ENCODE assay signal across 8 cellular contexts in the genomic region with DNA sequence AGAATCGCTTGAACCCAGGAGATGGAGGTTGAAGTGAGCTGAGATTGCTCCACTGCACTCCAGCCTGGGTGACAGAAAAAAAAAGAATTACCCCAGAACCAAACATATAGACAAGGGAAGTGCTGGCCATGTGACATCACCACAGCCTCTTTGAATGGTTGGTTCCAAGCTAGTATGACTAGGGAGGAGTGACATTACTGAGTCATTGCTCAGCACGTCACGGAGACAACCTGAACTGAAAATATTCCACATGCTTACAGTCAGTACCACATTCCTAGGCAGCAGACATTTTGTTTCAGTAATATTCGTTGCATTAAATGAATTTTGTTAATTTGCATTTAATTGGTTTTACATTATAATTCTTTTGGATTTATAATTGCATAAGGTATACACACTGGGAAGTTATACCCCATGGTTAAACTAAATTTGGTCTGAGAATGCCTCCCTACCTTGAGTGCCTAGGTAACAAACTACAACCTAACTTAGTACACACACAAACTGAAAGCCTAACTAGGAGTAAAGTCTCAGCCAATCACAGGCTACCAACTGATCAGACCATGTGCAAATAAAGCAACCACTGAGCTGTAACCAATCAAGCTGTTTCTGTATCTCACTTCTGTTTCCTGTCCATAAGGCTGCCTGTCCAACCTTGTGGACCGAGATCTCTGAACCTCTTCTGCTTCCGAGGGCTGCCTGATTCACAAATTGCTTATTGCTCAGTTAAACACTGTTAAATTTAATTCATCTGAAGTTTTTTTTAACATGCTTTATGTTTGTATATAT.
DNase-seq lines count a peak whose midpoint lies in the region; ATAC-seq and TF ChIP-seq lines count a peak whose summit lies in the region.

No MANE protein-coding gene starts in this region.

- intact Hi-C loops in OCI-LY7 (cut with micrococcal nuclease; ENCODE audit: unreplicated experiment): no loop called here

- H3K4me3 ChIP-seq in OCI-LY7 (ENCODE audit: low read depth, low read length, poor library complexity, severe bottlenecking) (no peak overlapping the region), skeletal muscle tissue (ENCODE audit: low read length in 3 of 3) (no peak overlapping the region)

- no peak overlapping the region for H3K4me3 Mint-ChIP-seq in T-cell

- H3K36me3 ChIP-seq in OCI-LY7 (ENCODE audit: insufficient read depth, low read length): no peaks in the 10 kb centered on the region
- H3K36me3 ChIP-seq in skeletal muscle tissue (ENCODE audit: control insufficient read depth in 3 of 3, insufficient read depth in 3 of 3, low read length in 3 of 3): no peaks in the 10 kb centered on the region

- H3K4me1 Mint-ChIP-seq in T-cell: peaks cover 8 to 12% (median 11%) of the 10 kb centered on the region in 3 donors

- peak; percentile 83 for ATAC-seq in GM19043 (IDR thresholded peaks at IDR 0.05; ENCODE audit: low read depth, unreplicated experiment)
- peak; percentile 85 for ATAC-seq in HG02798 (IDR thresholded peaks at IDR 0.05; ENCODE audit: poor library complexity, unreplicated experiment)
- ATAC-seq in T-cell (replicated peaks in 1 of 4): no peak

- H3K9ac ChIP-seq in skeletal muscle tissue (ENCODE audit: low read depth in 1 of 3, low read length in 3 of 3): no peak overlapping the region

- H3K27me3 Mint-ChIP-seq in T-cell: peaks cover 1 to 4% of the 10 kb centered on the region in 2 donors

- no peaks in the 10 kb centered on the region for H3K79me2 ChIP-seq in OCI-LY7 (ENCODE audit: insufficient read depth, low read depth, low read length)

- DNase-seq in OCI-LY7 (ENCODE audit: low spot score) (peak; percentile 26), ureter (ENCODE audit: low spot score) (no peak), medulla oblongata (ENCODE audit: extremely low spot score) (no peak), mesenteric fat pad (ENCODE audit: low spot score) (no peak), T-cell (no peak)

- no peaks in the 10 kb centered on the region for H4K20me1 ChIP-seq in OCI-LY7 (ENCODE audit: insufficient read depth, low read length)

- CTCF ChIA-PET in OCI-LY7 (lab: Charles Lee; ENCODE audit: unreplicated experiment): no interaction called here
- CTCF ChIA-PET in T-cell (lab: Charles Lee): no interaction called here

- POLR2A ChIA-PET in OCI-LY7 (lab: Charles Lee): no interaction called here
- POLR2A ChIA-PET in T-cell (lab: Charles Lee): no interaction called here

- H2AFZ ChIP-seq in OCI-LY7 (ENCODE audit: low read length): peak overlapping the region; percentile 62; the same call in 1 of the 2 replicates

- H3K27ac ChIP-seq in OCI-LY7 (ENCODE audit: low read depth, low read length, poor library complexity, severe bottlenecking) (no peak overlapping the region), skeletal muscle tissue (ENCODE audit: low read depth, low read length) (peak overlapping the region; percentile 62)

- no peak overlapping the region for H3K27ac Mint-ChIP-seq in T-cell

- TF ChIP-seq CTCF in OCI-LY7 (conservative IDR thresholded peaks at IDR 0.05; ENCODE audit: low read length): no peak

- no peaks in the 10 kb centered on the region for H3K36me3 Mint-ChIP-seq in T-cell

- no peaks in the 10 kb centered on the region for H3K9me3 Mint-ChIP-seq in T-cell

- no peaks in the 10 kb centered on the region for H3K27me3 ChIP-seq in skeletal muscle tissue (ENCODE audit: control insufficient read depth in 3 of 3, insufficient read depth in 3 of 3, low read length in 3 of 3)

- peaks cover 7% of the 10 kb centered on the region for H3K4me1 ChIP-seq in OCI-LY7 (ENCODE audit: insufficient read depth, low read length, poor library complexity, severe bottlenecking)
- H3K4me1 ChIP-seq in skeletal muscle tissue (ENCODE audit: control insufficient read depth in 3 of 3, insufficient read depth in 3 of 3, low read length in 3 of 3): peaks cover 16 to 40% (median 24%) of the 10 kb centered on the region in 3 donors

- BruUV-seq in OCI-LY7 (replicated peaks; lab: Mats Ljungman, UMichigan): no TSS peak

- no peaks in the 10 kb centered on the region for H3K9me2 ChIP-seq in OCI-LY7 (ENCODE audit: insufficient read depth, low read length)

- no peaks in the 10 kb centered on the region for H3K9me3 ChIP-seq in OCI-LY7 (ENCODE audit: low read length)
- H3K9me3 ChIP-seq in skeletal muscle tissue (ENCODE audit: control insufficient read depth in 3 of 3, low read length in 3 of 3): no peaks in the 10 kb centered on the region

- peak overlapping the region; percentile 21; the same call in 1 of the 2 replicates for H3K4me2 ChIP-seq in OCI-LY7 (ENCODE audit: low read length)

Comparison
In these comparisons a context has a peak if more than half of its experiments do, and no peak if none do; other contexts are left out.
1. ATAC-seq: peak in GM19043 (single experiment) and HG02798 (single experiment); none in T-cell (0 of 4).